In genomic region chr9:72601595-72601994, GRCh38 we compare ENCODE assay signal across 27 cellular contexts.
"Had no signal": no experiment of that assay in that cellular context is flagged by ENCODE, and none has a peak within 500 bp of the region (broad histone marks: within the 10 kb centered on the region; RNA-seq: fewer than 3 reads in every experiment).

No MANE protein-coding gene starts in this region.

- H3K4me1 ChIP-seq: esophagus squamous epithelium, gastroesophageal sphincter had no signal

- H3K36me3 ChIP-seq: brain microvascular endothelial cell, esophagus squamous epithelium, gastroesophageal sphincter, heart right ventricle had no signal

- H3K27ac Mint-ChIP-seq: activated CD4-positive, alpha-beta memory T cell treated with anti-CD3 and anti-CD28 coated beads, Interleukin-2, amount 10 ng/mL, durations not matched to agents 7 days and 5 days; activated CD4-positive, alpha-beta T cell treated with anti-CD3 and anti-CD28 coated beads, Interleukin-2, amount 10 ng/mL, durations not matched to agents 7 days and 5 days; activated naive CD4-positive, alpha-beta T cell treated with anti-CD3 and anti-CD28 coated beads for 36 hours; activated naive CD4-positive, alpha-beta T cell treated with anti-CD3 and anti-CD28 coated beads, Interleukin-2, amount 50 U/mL, for 72 hours; activated naive CD8-positive, alpha-beta T cell treated with anti-CD3 and anti-CD28 coated beads, Interleukin-2, amount 10 ng/mL, durations not matched to agents 7 days and 5 days; activated T-cell treated with anti-CD3 and anti-CD28 coated beads, Interleukin-2, amount 50 U/mL, for 24 hours; activated T-cell treated with anti-CD3 and anti-CD28 coated beads, Interleukin-2, amount 50 U/mL, for 72 hours had no signal

- H3K4me3 ChIP-seq: esophagus squamous epithelium, gastroesophageal sphincter, heart right ventricle, hepatocyte had no signal

- H3K4me3 Mint-ChIP-seq: activated CD4-positive, alpha-beta memory T cell treated with anti-CD3 and anti-CD28 coated beads, Interleukin-2, amount 10 ng/mL, durations not matched to agents 7 days and 5 days; activated CD4-positive, alpha-beta T cell treated with anti-CD3 and anti-CD28 coated beads, Interleukin-2, amount 10 ng/mL, durations not matched to agents 7 days and 5 days; activated naive CD4-positive, alpha-beta T cell treated with anti-CD3 and anti-CD28 coated beads for 36 hours; activated naive CD8-positive, alpha-beta T cell treated with anti-CD3 and anti-CD28 coated beads, Interleukin-2, amount 10 ng/mL, durations not matched to agents 7 days and 5 days; activated T-cell treated with anti-CD3 and anti-CD28 coated beads, Interleukin-2, amount 50 U/mL, for 24 hours; activated T-cell treated with anti-CD3 and anti-CD28 coated beads, Interleukin-2, amount 50 U/mL, for 72 hours had no signal

- H3K9me3 ChIP-seq: esophagus squamous epithelium, gastroesophageal sphincter, heart right ventricle had no signal

- H3K9me3 Mint-ChIP-seq: activated CD4-positive, alpha-beta memory T cell treated with anti-CD3 and anti-CD28 coated beads, Interleukin-2, amount 10 ng/mL, durations not matched to agents 7 days and 5 days; activated CD4-positive, alpha-beta T cell treated with anti-CD3 and anti-CD28 coated beads, Interleukin-2, amount 10 ng/mL, durations not matched to agents 7 days and 5 days; activated naive CD4-positive, alpha-beta T cell treated with anti-CD3 and anti-CD28 coated beads for 36 hours; activated naive CD4-positive, alpha-beta T cell treated with anti-CD3 and anti-CD28 coated beads, Interleukin-2, amount 50 U/mL, for 72 hours; activated naive CD8-positive, alpha-beta T cell treated with anti-CD3 and anti-CD28 coated beads, Interleukin-2, amount 10 ng/mL, durations not matched to agents 7 days and 5 days; activated T-cell treated with anti-CD3 and anti-CD28 coated beads, Interleukin-2, amount 50 U/mL, for 24 hours; activated T-cell treated with anti-CD3 and anti-CD28 coated beads, Interleukin-2, amount 50 U/mL, for 72 hours had no signal

- H3K27ac ChIP-seq: brain microvascular endothelial cell, epithelial cell of prostate, esophagus squamous epithelium, gastroesophageal sphincter, heart right ventricle, hepatocyte had no signal

- DNase-seq: activated CD4-positive, alpha-beta memory T cell treated with anti-CD3 and anti-CD28 coated beads, Interleukin-2, amount 10 ng/mL, durations not matched to agents 7 days and 5 days; activated CD4-positive, alpha-beta T cell treated with anti-CD3 and anti-CD28 coated beads for 1 hour; activated CD4-positive, alpha-beta T cell treated with anti-CD3 and anti-CD28 coated beads for 4 hours; activated CD4-positive, alpha-beta T cell treated with anti-CD3 and anti-CD28 coated beads, Interleukin-2, amount 10 ng/mL, durations not matched to agents 7 days and 5 days; activated CD4-positive, alpha-beta T cell treated with anti-CD3 and anti-CD28 coated beads, Interleukin-2, amount 50 U/mL, for 4 hours; activated CD4-positive, CD25-positive, alpha-beta regulatory T cell; activated CD8-positive, alpha-beta memory T cell treated with anti-CD3 and anti-CD28 coated beads, Interleukin-2, amount 50 U/mL, for 48 hours; activated effector memory CD4-positive, alpha-beta T cell treated with Interleukin-2 at 50 U/mL for 16 hours; activated gamma-delta T cell treated with Interleukin-2 at 50 U/mL for 16 hours; activated naive CD4-positive, alpha-beta T cell treated with anti-CD3 and anti-CD28 coated beads for 36 hours; activated naive CD8-positive, alpha-beta T cell treated with anti-CD3 and anti-CD28 coated beads, Interleukin-2, amount 10 ng/mL, durations not matched to agents 7 days and 5 days; activated T-cell treated with anti-CD3 and anti-CD28 coated beads for 4 hours; activated T-cell treated with anti-CD3 and anti-CD28 coated beads, Interleukin-2, amount 50 U/mL, for 24 hours; activated T-cell treated with anti-CD3 and anti-CD28 coated beads, Interleukin-2, amount 50 U/mL, for 72 hours; brain microvascular endothelial cell; caudate nucleus; cortex of kidney; dermis blood vessel endothelial cell; effector CD4-positive, alpha-beta T cell; esophagus squamous epithelium; foreskin melanocyte; heart right ventricle; T-helper 2 cell had no signal

- H3K27me3 Mint-ChIP-seq: activated T-cell treated with anti-CD3 and anti-CD28 coated beads, Interleukin-2, amount 50 U/mL, for 24 hours had no signal

- H3K27me3 ChIP-seq: brain microvascular endothelial cell, esophagus squamous epithelium, gastroesophageal sphincter, heart right ventricle, hepatocyte had no signal

- ATAC-seq: activated naive CD4-positive, alpha-beta T cell treated with anti-CD3 and anti-CD28 coated beads, Interleukin-2, amount 50 U/mL, for 72 hours; activated T-cell treated with anti-CD3 and anti-CD28 coated beads, Interleukin-2, amount 50 U/mL, for 72 hours; gastroesophageal sphincter; heart right ventricle had no signal

- H3K36me3 Mint-ChIP-seq: activated naive CD4-positive, alpha-beta T cell treated with anti-CD3 and anti-CD28 coated beads, Interleukin-2, amount 50 U/mL, for 72 hours; activated naive CD8-positive, alpha-beta T cell treated with anti-CD3 and anti-CD28 coated beads, Interleukin-2, amount 10 ng/mL, durations not matched to agents 7 days and 5 days had no signal
